ENCODE assay signal across 15 cellular contexts in genomic region chr15:62533687-62534086, GRCh38.
"Had no signal": no experiment of that assay in that cellular context is flagged by ENCODE, and none has a peak within 500 bp of the region (broad histone marks: within the 10 kb centered on the region; RNA-seq: fewer than 3 reads in every experiment).

No MANE protein-coding gene starts in this region.

- H3K27me3 ChIP-seq: brain microvascular endothelial cell, gastrocnemius medialis, left lung, neutrophil, sigmoid colon had no signal

- H3K79me2 ChIP-seq: parathyroid adenoma had no signal

- H3K9me3 ChIP-seq: gastrocnemius medialis, left lung, neutrophil, sigmoid colon had no signal

- ATAC-seq: gastrocnemius medialis; left lung; naive thymus-derived CD4-positive, alpha-beta T cell; T-helper 17 cell had no signal

- H3K4me3 ChIP-seq: gastrocnemius medialis, left lung, sigmoid colon had no signal

- H3K9ac ChIP-seq: parathyroid adenoma had no signal

- H2AFZ ChIP-seq: parathyroid adenoma had no signal

- H3K27ac ChIP-seq: brain microvascular endothelial cell, gastrocnemius medialis, left lung, neutrophil, parathyroid adenoma, sigmoid colon had no signal

- DNase-seq: activated naive CD4-positive, alpha-beta T cell; activated naive CD8-positive, alpha-beta T cell treated with anti-CD3 and anti-CD28 coated beads, Interleukin-2, amount 10 ng/mL, durations not matched to agents 7 days and 5 days; activated T-cell treated with anti-CD3 and anti-CD28 coated beads for 4 hours; anterior cingulate cortex; brain microvascular endothelial cell; effector memory CD4-positive, alpha-beta T cell; gastrocnemius medialis; left lung; mammary epithelial cell; naive thymus-derived CD4-positive, alpha-beta T cell; sigmoid colon; stimulated activated CD4-positive, alpha-beta T cell treated with anti-CD3 and anti-CD28 coated beads, Interleukin-2, amount 100 ng/mL, for 24 hours; T-helper 17 cell had no signal

- H3K4me1 ChIP-seq: left lung, parathyroid adenoma, sigmoid colon had no signal

- H3K36me3 ChIP-seq: brain microvascular endothelial cell, gastrocnemius medialis, left lung, neutrophil, sigmoid colon had no signal
